ENCODE assay signal across 24 cellular contexts in the genomic region with DNA sequence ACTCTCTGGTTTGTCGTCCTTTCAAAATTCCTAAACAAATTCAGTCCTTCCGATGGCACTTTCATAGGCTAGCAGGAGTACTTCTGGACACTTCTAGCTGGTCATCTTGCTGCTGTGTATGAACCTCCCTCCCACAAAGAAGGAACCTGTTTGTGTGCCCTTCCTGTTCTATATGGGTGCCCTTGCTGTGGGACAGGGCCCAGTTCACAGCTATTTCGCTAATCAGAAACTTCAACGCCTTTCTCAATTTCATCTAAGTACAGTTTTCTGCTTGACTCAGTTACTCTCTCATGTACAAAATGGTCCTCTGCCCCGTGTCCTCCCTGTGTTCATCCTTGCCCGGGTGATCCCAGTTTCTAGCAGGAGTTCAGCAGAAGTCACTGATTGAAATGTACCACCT.
DNase-seq lines count a peak whose midpoint lies in the region; ATAC-seq, FAIRE-seq and TF ChIP-seq lines count a peak whose summit lies in the region.
"Had no signal": no experiment of that assay in that cellular context is flagged by ENCODE, and none has a peak within 500 bp of the region (broad histone marks: within the 10 kb centered on the region; RNA-seq: fewer than 3 reads in every experiment).

No MANE protein-coding gene starts in this region.

- POLR2A ChIA-PET in MCF 10A (lab: Yijun Ruan, JAX) = interaction anchor here (0.6 to 0.9 kb wide), 5 partner anchors 17 to 599 kb away, joined by 3 to 5 read pairs (median 3); no protein-coding TSS in a partner anchor
- POLR2A ChIA-PET in GM12878 (lab: Charles Lee) = interaction anchor here (0.6 to 20.2 kb wide), 8 partner anchors 8 to 83 kb away, joined by 3 to 343 read pairs (median 6); no protein-coding TSS in a partner anchor
- POLR2A ChIA-PET in activated CD4-positive, alpha-beta T cell treated with anti-CD3 and anti-CD28 coated beads for 36 hours (lab: Charles Lee) = no interaction called here

- H3K9ac ChIP-seq in mammary epithelial cell (ENCODE audit: insufficient read depth, low read length) (no peak overlapping the region), GM12878 (ENCODE audit: control insufficient read depth, insufficient read depth, low read length) (peak overlapping the region; percentile 67)

- CTCF ChIA-PET in MCF 10A (lab: Yijun Ruan, JAX) = no interaction called here
- CTCF ChIA-PET in mammary epithelial cell (lab: Charles Lee; ENCODE audit: low non-redundant PET) = no interaction called here
- CTCF ChIA-PET in GM12878 (lab: Yijun Ruan, JAX) = interaction anchor here (1.0 to 6.8 kb wide), 4 partner anchors 13 to 41 kb away, joined by 3 to 54 read pairs (median 20); no protein-coding TSS in a partner anchor
- CTCF ChIA-PET in activated CD4-positive, alpha-beta T cell treated with anti-CD3 and anti-CD28 coated beads for 36 hours (lab: Charles Lee) = interaction anchor here (1.4 kb wide), 1 partner anchor 57 kb away, joined by 3 read pairs; no protein-coding TSS in a partner anchor

- H3K36me3 Mint-ChIP-seq in MCF 10A (ENCODE audit: insufficient read depth, unreplicated experiment) (peaks cover 44% of the 10 kb centered on the region), nephron (ENCODE audit: low read depth) (no peaks in the 10 kb centered on the region)
- no peaks in the 10 kb centered on the region for H3K36me3 Mint-ChIP-seq in activated CD4-positive, alpha-beta T cell treated with anti-CD3 and anti-CD28 coated beads for 36 hours (ENCODE audit: low read depth)
- H3K36me3 Mint-ChIP-seq: IgD-negative memory B cell had no signal

- H3K9me3 Mint-ChIP-seq in MCF 10A (ENCODE audit: unreplicated experiment) = no peaks in the 10 kb centered on the region
- no peaks in the 10 kb centered on the region for H3K9me3 Mint-ChIP-seq in nephron
- H3K9me3 Mint-ChIP-seq in activated CD4-positive, alpha-beta T cell treated with anti-CD3 and anti-CD28 coated beads for 36 hours (ENCODE audit: low read depth) = no peaks in the 10 kb centered on the region
- H3K9me3 Mint-ChIP-seq: activated CD4-positive, alpha-beta T cell treated with anti-CD3 and anti-CD28 coated beads, Interleukin-2, amount 10 ng/mL, durations not matched to agents 7 days and 5 days; IgD-negative memory B cell had no signal

- ATAC-seq in GM12878 (peak; percentile 66), foreskin keratinocyte (no peak)
- ATAC-seq in activated CD4-positive, alpha-beta T cell treated with anti-CD3 and anti-CD28 coated beads for 36 hours = no peak
- ATAC-seq: A549; left lung; sciatic nerve; stimulated activated naive CD8-positive, alpha-beta T cell treated with anti-CD3 and anti-CD28 coated beads, Interleukin-15, Interleukin-2, amounts not matched to agents 100 U/mL and 50 U/mL, for 24 hours had no signal

- RAD21 ChIA-PET in GM12878 (lab: Charles Lee; ENCODE audit: unreplicated experiment) = interaction anchor here (1.0 to 7.8 kb wide), 9 partner anchors 7 to 540 kb away, joined by 3 to 158 read pairs (median 12); no protein-coding TSS in a partner anchor

- TF ChIP-seq EP300 in GM12878 (IDR thresholded peaks at IDR 0.05; ENCODE audit: borderline replicate concordance in 1 of 2, control insufficient read depth in 1 of 2, low read depth in 2 of 2, low read length in 2 of 2) = no peak

- H3K27ac ChIP-seq in mammary epithelial cell (ENCODE audit: insufficient read depth, low read depth, low read length) = no peak overlapping the region
- peak overlapping the region; percentile 93 for H3K27ac ChIP-seq in GM12878 (ENCODE audit: control insufficient read depth, insufficient read depth)
- H3K27ac ChIP-seq in urinary bladder (ENCODE audit: low read depth) = peak overlapping the region; percentile 32
- H3K27ac ChIP-seq in foreskin keratinocyte = no peak overlapping the region
- H3K27ac ChIP-seq: A549, left lung had no signal

- H3K27me3 Mint-ChIP-seq in MCF 10A (ENCODE audit: insufficient read depth, unreplicated experiment) (no peaks in the 10 kb centered on the region), nephron (ENCODE audit: low read depth) (no peaks in the 10 kb centered on the region)
- H3K27me3 Mint-ChIP-seq in activated CD4-positive, alpha-beta T cell treated with anti-CD3 and anti-CD28 coated beads for 36 hours = peaks cover 11% of the 10 kb centered on the region
- H3K27me3 Mint-ChIP-seq: activated CD4-positive, alpha-beta T cell treated with anti-CD3 and anti-CD28 coated beads, Interleukin-2, amount 10 ng/mL, durations not matched to agents 7 days and 5 days had no signal

- no peaks in the 10 kb centered on the region for H4K20me1 ChIP-seq in mammary epithelial cell (ENCODE audit: insufficient read depth, low read length)
- H4K20me1 ChIP-seq in GM12878 (ENCODE audit: control insufficient read depth, insufficient read depth) = no peaks in the 10 kb centered on the region

- H3K9me3 ChIP-seq in mammary epithelial cell (replicated peaks; ENCODE audit: insufficient read depth, low read length) = no peaks in the 10 kb centered on the region
- no peaks in the 10 kb centered on the region; the same call in 2 of the 3 replicates for H3K9me3 ChIP-seq in GM12878 (replicated peaks; ENCODE audit: control insufficient read depth, insufficient read depth, low read length)
- H3K9me3 ChIP-seq: A549, left lung, ovary had no signal

- no peak overlapping the region for H3K4me2 ChIP-seq in mammary epithelial cell (ENCODE audit: insufficient read depth, low read depth, low read length)
- peak overlapping the region; percentile 26 for H3K4me2 ChIP-seq in GM12878 (ENCODE audit: control insufficient read depth, insufficient read depth)
- H3K4me2 ChIP-seq: A549 had no signal

- H3K79me2 ChIP-seq in mammary epithelial cell (ENCODE audit: insufficient read depth, low read length) (peaks cover 15% of the 10 kb centered on the region), GM12878 (ENCODE audit: control insufficient read depth, insufficient read depth, low read length) (peaks cover 55% of the 10 kb centered on the region)

- BruUV-seq in MCF 10A (replicated peaks; lab: Mats Ljungman, UMichigan) (no TSS peak), mammary epithelial cell (replicated peaks; lab: Mats Ljungman, UMichigan) (no TSS peak), GM12878 (replicated peaks; lab: Mats Ljungman, UMichigan) (no TSS peak)

- no peak for FAIRE-seq in GM12878 (lab: Jason Lieb, UNC)
- FAIRE-seq: A549, urothelium cell line had no signal

- TF ChIP-seq RAD21 in GM12878 (IDR thresholded peaks at IDR 0.05; ENCODE audit: insufficient read depth, low read depth, low read length) = no peak

- peaks cover 36% of the 10 kb centered on the region for H3K4me1 Mint-ChIP-seq in MCF 10A (ENCODE audit: insufficient read depth, unreplicated experiment)
- peaks cover 69% of the 10 kb centered on the region for H3K4me1 Mint-ChIP-seq in nephron
- peaks cover 17% of the 10 kb centered on the region for H3K4me1 Mint-ChIP-seq in activated CD4-positive, alpha-beta T cell treated with anti-CD3 and anti-CD28 coated beads for 36 hours

- no peak overlapping the region for H3K4me3 ChIP-seq in mammary epithelial cell (replicated peaks in 1 of 3; ENCODE audit: insufficient read depth in 1 of 3, low read depth in 2 of 3, low read length in 3 of 3)
- H3K4me3 ChIP-seq in GM12878 = peak overlapping the region; percentile 27; the same call in 1 of the 2 replicates
- H3K4me3 ChIP-seq in urinary bladder (ENCODE audit: low read depth, low read length) = no peak overlapping the region
- H3K4me3 ChIP-seq: A549, left lung, ovary had no signal

- H3K4me1 ChIP-seq in mammary epithelial cell (ENCODE audit: insufficient read depth, low read length) (peaks cover 13% of the 10 kb centered on the region), GM12878 (ENCODE audit: control insufficient read depth, insufficient read depth, low read length) (peaks cover 38% of the 10 kb centered on the region), urinary bladder (ENCODE audit: insufficient read depth) (no peaks in the 10 kb centered on the region), foreskin keratinocyte (peaks cover 5% of the 10 kb centered on the region)

- H3K4me3 Mint-ChIP-seq in MCF 10A (ENCODE audit: unreplicated experiment) = no peak overlapping the region
- no peak overlapping the region for H3K4me3 Mint-ChIP-seq in nephron
- no peak overlapping the region for H3K4me3 Mint-ChIP-seq in activated CD4-positive, alpha-beta T cell treated with anti-CD3 and anti-CD28 coated beads for 36 hours
- H3K4me3 Mint-ChIP-seq: activated CD4-positive, alpha-beta T cell treated with anti-CD3 and anti-CD28 coated beads, Interleukin-2, amount 10 ng/mL, durations not matched to agents 7 days and 5 days; IgD-negative memory B cell had no signal

- SMC1A ChIA-PET in GM12878 (lab: Charles Lee; ENCODE audit: uncharacterized antibody, unreplicated experiment) = interaction anchor here (1.1 to 33.0 kb wide), 7 partner anchors 13 to 354 kb away, joined by 3 to 832 read pairs (median 8); no protein-coding TSS in a partner anchor

- H3K27ac Mint-ChIP-seq in MCF 10A (ENCODE audit: low read depth, unreplicated experiment) (peak overlapping the region; percentile 87), nephron (peak overlapping the region; percentile 76 to 88 (median 87))
- no peak overlapping the region for H3K27ac Mint-ChIP-seq in activated CD4-positive, alpha-beta T cell treated with anti-CD3 and anti-CD28 coated beads for 36 hours
- H3K27ac Mint-ChIP-seq: activated CD4-positive, alpha-beta T cell treated with anti-CD3 and anti-CD28 coated beads, Interleukin-2, amount 10 ng/mL, durations not matched to agents 7 days and 5 days; IgD-negative memory B cell had no signal

- intact Hi-C loops in MCF 10A (cut with micrococcal nuclease) = no loop called here
- intact Hi-C loops in mammary epithelial cell (cut with micrococcal nuclease) = no loop called here
- intact Hi-C loops in GM12878 (cut with micrococcal nuclease; ENCODE audit: unreplicated experiment) = loop anchor here (2.0 kb wide), 1 partner anchor 15 kb away; no protein-coding TSS in a partner anchor
- intact Hi-C loops in activated CD4-positive, alpha-beta T cell treated with anti-CD3 and anti-CD28 coated beads for 36 hours (cut with DNase I, micrococcal nuclease) = no loop called here

- H3K27me3 ChIP-seq in mammary epithelial cell (ENCODE audit: insufficient read depth, low read length) (no peaks in the 10 kb centered on the region), GM12878 (replicated peaks in 1 of 2; ENCODE audit: control insufficient read depth in 2 of 2, insufficient read depth in 2 of 2, low read length in 1 of 2) (no peaks in the 10 kb centered on the region), foreskin keratinocyte (no peaks in the 10 kb centered on the region)
- H3K27me3 ChIP-seq: left lung, ovary had no signal

- H3K36me3 ChIP-seq in mammary epithelial cell (ENCODE audit: insufficient read depth, low read length) = no peaks in the 10 kb centered on the region
- peaks cover 0 to 3% of the 10 kb centered on the region in 2 experiments; a peak in 3 of 4 replicates for H3K36me3 ChIP-seq in GM12878 (ENCODE audit: control insufficient read depth in 2 of 2, insufficient read depth in 2 of 2, low read length in 1 of 2)
- H3K36me3 ChIP-seq in urinary bladder (ENCODE audit: insufficient read depth) = no peaks in the 10 kb centered on the region
- H3K36me3 ChIP-seq: left lung, ovary had no signal

- in situ Hi-C loops in mammary epithelial cell (cut with MboI; ENCODE audit: low sequenced_read_pairs in 2 of 2) = no loop called here
- in situ Hi-C loops in GM12878 (cut with MboI) = loop anchor here (5.0 kb wide), 1 partner anchor 42 kb away; no protein-coding TSS in a partner anchor

- H2AFZ ChIP-seq in mammary epithelial cell (ENCODE audit: low read depth, low read length) = no peak overlapping the region
- peak overlapping the region; percentile 13; the same call in 1 of the 2 replicates for H2AFZ ChIP-seq in GM12878 (ENCODE audit: control insufficient read depth, low read depth, low read length)

- dilution Hi-C loops in mammary epithelial cell (cut with HindIII; ENCODE audit: low sequenced_read_pairs) = no loop called here

- TF ChIP-seq POLR2A in GM12878 (IDR thresholded peaks at IDR 0.05; ENCODE audit: low read depth, low read length) = no peak

- TF ChIP-seq CTCF in MCF 10A (IDR thresholded peaks at IDR 0.05; ENCODE audit: unreplicated experiment) = no peak
- no peak for TF ChIP-seq CTCF in mammary epithelial cell (conservative IDR thresholded peaks at IDR 0.05 in 1 of 2, IDR thresholded peaks at IDR 0.05 in 1 of 2; ENCODE audit: extremely low read depth in 1 of 2, insufficient read depth in 1 of 2, low read depth in 1 of 2, low read length in 2 of 2)
- no peak for TF ChIP-seq CTCF in GM12878 (IDR thresholded peaks at IDR 0.05 in 2 of 3, conservative IDR thresholded peaks at IDR 0.05 in 1 of 3; ENCODE audit: control insufficient read depth in 2 of 3, extremely low read depth in 1 of 3, insufficient read depth in 1 of 3, low read depth in 3 of 3, low read length in 3 of 3)
- no peak for TF ChIP-seq CTCF in nephron (IDR thresholded peaks at IDR 0.05; ENCODE audit: unreplicated experiment in 3 of 3)
- no peak for TF ChIP-seq CTCF in foreskin keratinocyte (conservative IDR thresholded peaks at IDR 0.05)

- DNase-seq in MCF 10A (ENCODE audit: unreplicated experiment) = no peak
- no peak for DNase-seq in mammary epithelial cell
- no peak for DNase-seq in GM12878 (ENCODE audit: low read depth, low spot score)
- no peak for DNase-seq in NCI-H510A treated with DMSO at 0.1 percent for 48 hours (lab: John Stamatoyannopoulos, UW)
- DNase-seq in foreskin keratinocyte = no peak
- DNase-seq in activated CD4-positive, alpha-beta T cell treated with anti-CD3 and anti-CD28 coated beads for 36 hours = no peak
- DNase-seq: activated CD4-positive, alpha-beta T cell treated with anti-CD3 and anti-CD28 coated beads, Interleukin-2, amount 10 ng/mL, durations not matched to agents 7 days and 5 days; activated CD8-positive, alpha-beta memory T cell treated with anti-CD3 and anti-CD28 coated beads, Interleukin-2, amount 50 U/mL, for 48 hours; C1 segment of cervical spinal cord; central memory CD4-positive, alpha-beta T cell; erythroblast; glutamatergic neuron; left lung; NCI-H187 treated with DMSO at 0.1 percent for 48 hours; NCI-H345; ovary; stimulated activated CD4-positive, alpha-beta T cell treated with anti-CD3 and anti-CD28 coated beads, Interleukin-1b, Interleukin-23, amount 100 ng/mL, for 48 hours; stimulated activated naive CD8-positive, alpha-beta T cell treated with anti-CD3 and anti-CD28 coated beads, Interleukin-15, Interleukin-2, amounts not matched to agents 100 U/mL and 50 U/mL, for 24 hours had no signal

- WGBS in mammary epithelial cell (ENCODE audit: low coverage, missing lambda C conversion rate) = 100% methylated on average over 6 of the region's 6 CpGs
- WGBS in GM12878 (ENCODE audit: insufficient coverage, insufficient replicate concordance, low lambda C conversion rate, missing lambda C conversion rate) = 70% methylated on average over 6 of the region's 6 CpGs
- WGBS in urinary bladder = 89% methylated on average over 6 of the region's 6 CpGs

Comparison
In these comparisons a context has a peak if more than half of its experiments do, and no peak if none do; other contexts are left out.
1. H3K27ac ChIP-seq: peak in GM12878 (single experiment) and urinary bladder (single experiment); none in mammary epithelial cell (single experiment) and foreskin keratinocyte (single experiment).
2. CTCF ChIA-PET loops: an anchor here in GM12878 (1.0 to 6.8 kb wide) and activated CD4-positive, alpha-beta T cell treated with anti-CD3 and anti-CD28 coated beads for 36 hours (1.4 kb wide); none called in MCF 10A and mammary epithelial cell.